ENCODE assay signal across 2 cellular contexts in genomic region chr3:66133853-66134445, GRCh38.
TF ChIP-seq lines count a peak whose summit lies in the region.

No MANE protein-coding gene starts in this region.

TF ChIP-seq in SK-N-SH, 30 proteins besides CTCF, POLR2A, EP300 and RAD21 (continued from another document):
- TF ChIP-seq IRF3 (IDR thresholded peaks at IDR 0.05; ENCODE audit: low read depth, low read length) = no peak
- TF ChIP-seq POLR2AphosphoS5 (IDR thresholded peaks at IDR 0.05; ENCODE audit: low read depth, low read length) = no peak
- no peak for TF ChIP-seq ZBTB33 (IDR thresholded peaks at IDR 0.05; ENCODE audit: borderline replicate concordance, low read depth)
- TF ChIP-seq YY1 (IDR thresholded peaks at IDR 0.05; ENCODE audit: low read depth) = no peak
- no peak for TF ChIP-seq SIN3A (IDR thresholded peaks at IDR 0.05; ENCODE audit: borderline replicate concordance, low read depth, low read length)
- no peak for TF ChIP-seq USF1 (IDR thresholded peaks at IDR 0.05; ENCODE audit: borderline replicate concordance, low read depth)

TF ChIP-seq in SK-N-SH treated with all-trans-retinoic acid at 6 μM for 48 hours, 23 proteins besides CTCF, POLR2A, EP300 and RAD21 (continued from another document):
- TF ChIP-seq TSHZ2 (CRISPR knock-in tag; IDR thresholded peaks at IDR 0.05) (no peak), SNAI2 (CRISPR knock-in tag; IDR thresholded peaks at IDR 0.05) (no peak), PPARA (CRISPR knock-in tag; IDR thresholded peaks at IDR 0.05; ENCODE audit: borderline replicate concordance) (no peak), ISL1 (CRISPR knock-in tag; IDR thresholded peaks at IDR 0.05) (no peak), ZFP30 (CRISPR knock-in tag; IDR thresholded peaks at IDR 0.05) (no peak), CSDC2 (CRISPR knock-in tag; IDR thresholded peaks at IDR 0.05) (no peak), ZFP3 (CRISPR knock-in tag; IDR thresholded peaks at IDR 0.05) (no peak)
